1 cellular context compared by ENCODE assay signal in the genomic region with DNA sequence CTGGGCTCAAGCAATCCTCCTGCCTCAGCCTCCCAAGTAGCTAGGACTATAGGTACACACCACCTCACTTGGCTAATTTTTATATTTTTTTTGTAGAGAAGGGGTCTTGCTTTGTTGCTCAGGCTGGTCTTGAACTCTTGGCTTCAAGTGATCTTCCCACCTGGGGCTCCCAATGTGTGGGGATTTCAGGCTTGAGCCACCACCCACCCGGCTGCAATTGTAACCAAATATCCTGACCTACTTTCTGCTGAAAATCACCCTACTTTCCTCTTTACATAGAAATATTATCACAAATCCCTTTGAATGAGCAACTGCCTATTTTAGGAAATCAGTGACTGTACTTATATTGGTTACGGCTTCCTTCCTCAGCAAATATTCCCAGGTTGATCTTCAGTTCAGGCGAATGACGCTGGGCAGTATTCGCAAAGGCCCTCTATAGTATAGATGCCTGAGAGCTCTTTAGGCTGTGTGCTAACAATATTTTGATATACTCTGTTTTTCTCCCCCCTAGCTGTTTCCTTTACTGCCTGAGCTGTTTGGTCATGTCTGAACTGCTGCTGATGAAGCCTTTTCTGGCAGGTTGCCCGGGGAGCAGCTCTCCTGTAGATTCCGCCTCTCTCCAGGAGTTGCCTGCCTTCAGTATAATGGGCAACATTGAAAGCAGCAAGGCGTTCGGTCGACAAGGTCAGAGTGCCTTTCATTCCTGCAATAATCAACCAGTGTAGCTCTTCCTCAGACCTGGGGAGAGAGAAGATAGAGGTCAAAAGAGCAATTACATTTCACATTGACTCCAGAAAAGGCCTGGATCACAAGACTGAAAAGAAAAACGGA.
TF ChIP-seq lines count a peak whose summit lies in the region.

No MANE protein-coding gene starts in this region.

TF ChIP-seq in HEK293, 187 proteins besides CTCF, POLR2A, EP300 and RAD21 (continued from another document):
- TF ChIP-seq, protein P1, sequence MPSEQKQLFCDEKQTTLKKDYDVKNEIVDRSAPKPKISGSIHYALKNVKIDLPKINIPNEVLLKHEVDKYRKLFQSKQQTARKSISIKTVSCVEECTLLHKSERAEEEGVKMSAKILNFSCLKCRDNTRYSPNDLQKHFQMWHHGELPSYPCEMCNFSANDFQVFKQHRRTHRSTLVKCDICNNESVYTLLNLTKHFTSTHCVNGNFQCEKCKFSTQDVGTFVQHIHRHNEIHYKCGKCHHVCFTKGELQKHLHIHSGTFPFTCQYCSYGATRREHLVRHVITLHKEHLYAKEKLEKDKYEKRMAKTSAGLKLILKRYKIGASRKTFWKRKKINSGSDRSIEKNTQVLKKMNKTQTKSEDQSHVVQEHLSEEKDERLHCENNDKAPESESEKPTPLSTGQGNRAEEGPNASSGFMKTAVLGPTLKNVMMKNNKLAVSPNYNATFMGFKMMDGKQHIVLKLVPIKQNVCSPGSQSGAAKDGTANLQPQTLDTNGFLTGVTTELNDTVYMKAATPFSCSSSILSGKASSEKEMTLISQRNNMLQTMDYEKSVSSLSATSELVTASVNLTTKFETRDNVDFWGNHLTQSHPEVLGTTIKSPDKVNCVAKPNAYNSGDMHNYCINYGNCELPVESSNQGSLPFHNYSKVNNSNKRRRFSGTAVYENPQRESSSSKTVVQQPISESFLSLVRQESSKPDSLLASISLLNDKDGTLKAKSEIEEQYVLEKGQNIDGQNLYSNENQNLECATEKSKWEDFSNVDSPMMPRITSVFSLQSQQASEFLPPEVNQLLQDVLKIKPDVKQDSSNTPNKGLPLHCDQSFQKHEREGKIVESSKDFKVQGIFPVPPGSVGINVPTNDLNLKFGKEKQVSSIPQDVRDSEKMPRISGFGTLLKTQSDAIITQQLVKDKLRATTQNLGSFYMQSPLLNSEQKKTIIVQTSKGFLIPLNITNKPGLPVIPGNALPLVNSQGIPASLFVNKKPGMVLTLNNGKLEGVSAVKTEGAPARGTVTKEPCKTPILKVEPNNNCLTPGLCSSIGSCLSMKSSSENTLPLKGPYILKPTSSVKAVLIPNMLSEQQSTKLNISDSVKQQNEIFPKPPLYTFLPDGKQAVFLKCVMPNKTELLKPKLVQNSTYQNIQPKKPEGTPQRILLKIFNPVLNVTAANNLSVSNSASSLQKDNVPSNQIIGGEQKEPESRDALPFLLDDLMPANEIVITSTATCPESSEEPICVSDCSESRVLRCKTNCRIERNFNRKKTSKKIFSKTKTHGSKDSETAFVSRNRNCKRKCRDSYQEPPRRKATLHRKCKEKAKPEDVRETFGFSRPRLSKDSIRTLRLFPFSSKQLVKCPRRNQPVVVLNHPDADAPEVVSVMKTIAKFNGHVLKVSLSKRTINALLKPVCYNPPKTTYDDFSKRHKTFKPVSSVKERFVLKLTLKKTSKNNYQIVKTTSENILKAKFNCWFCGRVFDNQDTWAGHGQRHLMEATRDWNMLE (tag by site-specific recombination; conservative IDR thresholded peaks at IDR 0.05; ENCODE audit: low read depth): 0 out of 2 replicates have a peak, but pooled peaks have one; percentile 8
- peak; percentile 98 for TF ChIP-seq ZSCAN30 (tag by site-specific recombination; IDR thresholded peaks at IDR 0.05)
- peak; percentile 90 for TF ChIP-seq ZNF394 (tag by site-specific recombination; IDR thresholded peaks at IDR 0.05; ENCODE audit: borderline replicate concordance)
- TF ChIP-seq GFI1B (tag by site-specific recombination; IDR thresholded peaks at IDR 0.05): no peak
TF ChIP-seq in HEK293: peak in this region for 44.
